In the genomic region with DNA sequence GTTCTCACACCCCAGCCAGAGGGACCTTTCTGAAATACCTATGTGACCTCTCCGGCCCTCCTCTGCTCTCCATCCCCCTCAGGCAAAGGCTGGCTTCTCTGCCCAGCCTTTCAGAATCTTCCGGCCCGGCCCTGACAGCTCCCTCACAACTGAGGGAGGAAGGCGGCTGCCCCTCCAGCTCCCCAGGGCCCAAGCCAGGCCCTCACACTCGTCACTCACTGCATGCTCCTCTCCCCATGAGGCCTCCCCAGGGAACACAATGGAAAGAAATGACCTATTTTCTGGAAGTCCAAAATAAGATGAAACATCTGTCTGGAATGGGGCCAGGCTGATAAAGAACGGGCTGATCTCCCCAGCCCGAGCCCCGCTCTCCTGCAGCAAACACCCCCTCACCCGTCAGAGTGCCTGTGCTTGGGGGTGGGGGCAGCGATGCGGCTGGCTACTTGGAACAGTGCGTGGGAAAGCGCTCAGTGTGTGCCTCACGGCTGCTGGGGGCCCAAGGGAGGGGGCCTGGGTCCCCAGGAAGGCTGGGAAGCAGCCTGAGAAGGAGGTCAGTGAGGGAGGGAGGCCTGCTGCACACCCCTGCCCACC, we compare ENCODE assay signal across 11 cellular contexts. TPM values are rescaled to one million over a fixed set of nuclear protein-coding genes. Genes with fewer than 3 reads are reported as not detected.
DNase-seq lines count a peak whose midpoint lies in the region; ATAC-seq and TF ChIP-seq lines count a peak whose summit lies in the region.
"Had no signal": no experiment of that assay in that cellular context is flagged by ENCODE, and none has a peak within 500 bp of the region (broad histone marks: within the 10 kb centered on the region; RNA-seq: fewer than 3 reads in every experiment).

No MANE protein-coding gene starts in this region.

- TF ChIP-seq POLR2A in right lobe of liver (IDR thresholded peaks at IDR 0.05) (no peak), stomach (IDR thresholded peaks at IDR 0.05) (no peak)

- no peaks in the 10 kb centered on the region for H3K9me3 Mint-ChIP-seq in activated naive CD4-positive, alpha-beta T cell treated with anti-CD3 and anti-CD28 coated beads, Interleukin-2, amount 50 U/mL, for 72 hours

- H3K4me3 ChIP-seq in colonic mucosa, result no peak overlapping the region
- H3K4me3 ChIP-seq in right lobe of liver, result no peak overlapping the region
- H3K4me3 ChIP-seq in stomach, result peak overlapping the region in 1 of 4 donors; percentile 4

- TF ChIP-seq EP300 in stomach (IDR thresholded peaks at IDR 0.05), result no peak

- peak overlapping the region in 1 of 2 donors; percentile 20 for H3K27ac Mint-ChIP-seq in activated naive CD4-positive, alpha-beta T cell treated with anti-CD3 and anti-CD28 coated beads, Interleukin-2, amount 50 U/mL, for 72 hours

- no peaks in the 10 kb centered on the region for H3K9me3 ChIP-seq in colonic mucosa
- H3K9me3 ChIP-seq in right lobe of liver, result no peaks in the 10 kb centered on the region
- H3K9me3 ChIP-seq in stomach, result no peaks in the 10 kb centered on the region

- DNase-seq in HCEC 1CT, result peak; percentile 40
- no peak for DNase-seq in colonic mucosa
- no peak for DNase-seq in right lobe of liver
- no peak for DNase-seq in stomach
- DNase-seq in HPDE6-E6E7 (ENCODE audit: extremely low spot score), result no peak
- no peak for DNase-seq in activated naive CD4-positive, alpha-beta T cell treated with anti-CD3 and anti-CD28 coated beads, Interleukin-2, amount 50 U/mL, for 72 hours (ENCODE audit: low spot score in 2 of 2)
- DNase-seq in 8988T, result no peak
- DNase-seq: activated CD8-positive, alpha-beta T cell treated with anti-CD3 and anti-CD28 coated beads, Interleukin-2, amount 10 ng/mL, durations not matched to agents 7 days and 5 days; NK-92 treated with Interleukin-12 subunit alpha and Interleukin-12 subunit beta, amount 100 ng/mL, for 24 hours had no signal

- H3K27ac ChIP-seq in colonic mucosa (peak overlapping the region; percentile 72), right lobe of liver (peak overlapping the region; percentile 13 to 77 (median 44)), stomach (peak overlapping the region; percentile 59 to 85 (median 80))

- H3K27me3 ChIP-seq in colonic mucosa (no peaks in the 10 kb centered on the region), right lobe of liver (no peaks in the 10 kb centered on the region), stomach (no peaks in the 10 kb centered on the region)

- TF ChIP-seq CTCF in colonic mucosa (IDR thresholded peaks at IDR 0.05), result no peak
- no peak for TF ChIP-seq CTCF in right lobe of liver (IDR thresholded peaks at IDR 0.05)
- TF ChIP-seq CTCF in stomach (IDR thresholded peaks at IDR 0.05), result no peak

- 73% methylated on average over 2 of the region's 14 CpGs for WGBS in right lobe of liver (ENCODE audit: insufficient coverage, low coverage, low lambda C conversion rate, missing lambda C conversion rate)
- WGBS in stomach, 5 donors, result 49 to 63% (median 53%) methylated on average over 11 to 14 of the region's 14 CpGs

- peak overlapping the region in 1 of 2 donors; percentile 44 for H3K9ac ChIP-seq in colonic mucosa (ENCODE audit: low read depth in 2 of 2, low read length in 2 of 2)

- ATAC-seq in right lobe of liver (no peak), HG02840 (IDR thresholded peaks at IDR 0.05; ENCODE audit: low FRiP score, unreplicated experiment) (no peak)
- no peak for ATAC-seq in activated naive CD4-positive, alpha-beta T cell treated with anti-CD3 and anti-CD28 coated beads, Interleukin-2, amount 50 U/mL, for 72 hours
- ATAC-seq: activated CD8-positive, alpha-beta T cell treated with anti-CD3 and anti-CD28 coated beads, Interleukin-2, amount 10 ng/mL, durations not matched to agents 7 days and 5 days; esophagus mucosa had no signal

- intact Hi-C loops in colonic mucosa (cut with DNase I), result no loop called here
- intact Hi-C loops in right lobe of liver (cut with DNase I), result no loop called here
- intact Hi-C loops in stomach (cut with DNase I; ENCODE audit: low total_unique reads), result no loop called here

- no peaks in the 10 kb centered on the region for H3K36me3 Mint-ChIP-seq in activated naive CD4-positive, alpha-beta T cell treated with anti-CD3 and anti-CD28 coated beads, Interleukin-2, amount 50 U/mL, for 72 hours

- H3K36me3 ChIP-seq in colonic mucosa, result no peaks in the 10 kb centered on the region
- H3K36me3 ChIP-seq in right lobe of liver, result no peaks in the 10 kb centered on the region
- H3K36me3 ChIP-seq in stomach, result no peaks in the 10 kb centered on the region

- H3K4me1 ChIP-seq in colonic mucosa (no peaks in the 10 kb centered on the region), right lobe of liver (peaks cover 0 to 33% (median 9%) of the 10 kb centered on the region in 4 donors), stomach (peaks cover 24 to 72% (median 53%) of the 10 kb centered on the region in 4 donors)

RNA-seq across cellular contexts. Expression of a gene that starts 11.3 kb away (rescaled TPM):
- total RNA-seq in colonic mucosa (10 to 100 TPM in 1 of 2 donors, 1 to 10 TPM in 1; 8.6 to 18.1 TPM), right lobe of liver (10 to 100 TPM in 2 of 6 experiments, 1 to 10 TPM in 4; 6.8 to 19.5 (median 9.4) TPM), stomach (10 to 100 TPM; 16.5 to 71.2 (median 53.1) TPM)
- polyA plus RNA-seq in stomach, result 1 to 10 TPM; 4.7 to 9.1 (median 6.9) TPM
- total RNA-seq in activated naive CD4-positive, alpha-beta T cell treated with anti-CD3 and anti-CD28 coated beads, Interleukin-2, amount 50 U/mL, for 72 hours, result under 1 TPM; 0.64 to 0.89 TPM

RNA-seq across cellular contexts. Expression of a gene that starts 22.3 kb away (rescaled TPM):
- total RNA-seq in colonic mucosa (100 to 1,000 TPM; 299 to 498 TPM), right lobe of liver (not detected), stomach (100 to 1,000 TPM in 1 of 5 donors, 1 to 10 TPM in 1, not detected in 3; 2.0 to 472 TPM)
- polyA plus RNA-seq in stomach, result under 1 TPM in 1 of 3 donors, not detected in 2; 0.31 TPM
- not detected for total RNA-seq in activated naive CD4-positive, alpha-beta T cell treated with anti-CD3 and anti-CD28 coated beads, Interleukin-2, amount 50 U/mL, for 72 hours
- total RNA-seq: activated CD8-positive, alpha-beta T cell treated with anti-CD3 and anti-CD28 coated beads, Interleukin-2, amount 10 ng/mL, durations not matched to agents 7 days and 5 days; esophagus mucosa had no signal

RNA-seq across cellular contexts. Expression of a gene that starts 45.6 kb away (rescaled TPM):
- total RNA-seq in colonic mucosa, result 10 to 100 TPM in 1 of 2 donors, 1 to 10 TPM in 1; 5.0 to 24.9 TPM
- total RNA-seq in right lobe of liver, result not detected
- 10 to 100 TPM in 1 of 5 donors, not detected in 4; 29.3 TPM for total RNA-seq in stomach
- not detected for polyA plus RNA-seq in stomach
- total RNA-seq in activated naive CD4-positive, alpha-beta T cell treated with anti-CD3 and anti-CD28 coated beads, Interleukin-2, amount 50 U/mL, for 72 hours, result not detected
- total RNA-seq: activated CD8-positive, alpha-beta T cell treated with anti-CD3 and anti-CD28 coated beads, Interleukin-2, amount 10 ng/mL, durations not matched to agents 7 days and 5 days; esophagus mucosa had no signal

RNA-seq across cellular contexts. Expression of a gene that starts 58.0 kb away (rescaled TPM):
- total RNA-seq in colonic mucosa, result 10 to 100 TPM in 1 of 2 donors, 1 to 10 TPM in 1; 7.2 to 26.1 TPM
- total RNA-seq in right lobe of liver, result 10 to 100 TPM; 13.0 to 45.1 (median 16.3) TPM
- 100 to 1,000 TPM in 1 of 5 donors, 10 to 100 TPM in 4; 17.8 to 235 (median 34.9) TPM for total RNA-seq in stomach
- polyA plus RNA-seq in stomach, result 10 to 100 TPM in 1 of 3 donors, 1 to 10 TPM in 2; 3.0 to 10.2 (median 8.5) TPM
- total RNA-seq in activated naive CD4-positive, alpha-beta T cell treated with anti-CD3 and anti-CD28 coated beads, Interleukin-2, amount 50 U/mL, for 72 hours, result 1 to 10 TPM in 1 of 2 donors, not detected in 1; 5.2 TPM
- total RNA-seq: activated CD8-positive, alpha-beta T cell treated with anti-CD3 and anti-CD28 coated beads, Interleukin-2, amount 10 ng/mL, durations not matched to agents 7 days and 5 days had no signal

Comparison
In these comparisons a context has a peak if more than half of its experiments do, and no peak if none do; other contexts are left out.
1. RNA of a gene that starts 11.3 kb away (total RNA-seq): 16.5 to 71.2 TPM in stomach, 8.6 to 18.1 TPM in colonic mucosa and 6.8 to 19.5 TPM in right lobe of liver; 0.64 to 0.89 TPM in activated naive CD4-positive, alpha-beta T cell treated with anti-CD3 and anti-CD28 coated beads, Interleukin-2, amount 50 U/mL, for 72 hours; every median in the first group is over 4 times any median in the second.
2. Peak in every context shown above with its lines, with median percentiles within 50 percentile points of each other: H3K27ac ChIP-seq.